ENCODE assay signal across 9 cellular contexts in genomic region chrX:53188763-53189162, GRCh38.
DNase-seq lines count a peak whose midpoint lies in the region; ATAC-seq lines count a peak whose summit lies in the region.
"Had no signal": no experiment of that assay in that cellular context is flagged by ENCODE, and none has a peak within 500 bp of the region (broad histone marks: within the 10 kb centered on the region; RNA-seq: fewer than 3 reads in every experiment).

No MANE protein-coding gene starts in this region.

- in situ Hi-C loops in ACHN (cut with HindIII; ENCODE audit: low pct_ligation_motif_present, low pct_unique_long_range_greater_than_20kb, low sequenced_read_pairs) = no loop called here

- DNase-seq in stimulated activated CD4-positive, alpha-beta T cell treated with anti-CD3 and anti-CD28 coated beads, Interleukin-12 subunit alpha, Interleukin-12 subunit beta, amount 100 ng/mL, for 4 hours = peak; percentile 10
- no peak for DNase-seq in stimulated activated CD4-positive, alpha-beta T cell treated with anti-CD3 and anti-CD28 coated beads, Interleukin-4, amount 100 ng/mL, for 4 hours
- peak; percentile 29 for DNase-seq in activated naive CD8-positive, alpha-beta T cell treated with anti-CD3 and anti-CD28 coated beads, Interleukin-2, amount 50 U/mL, for 24 hours
- peak; percentile 21 to 68 for DNase-seq in stimulated activated naive CD8-positive, alpha-beta T cell treated with anti-CD3 and anti-CD28 coated beads, Interleukin-15, amount 100 ng/mL, for 72 hours
- no peak for DNase-seq in NCI-H748 (lab: John Stamatoyannopoulos, UW; ENCODE audit: unreplicated experiment)
- DNase-seq in HUDEP-2 (lab: John Stamatoyannopoulos, UW; ENCODE audit: unreplicated experiment in 76 of 76) = no peak
- DNase-seq in ACHN = no peak
- DNase-seq: heart left ventricle had no signal

- peaks cover 21% of the 10 kb centered on the region for H3K4me1 Mint-ChIP-seq in activated naive CD8-positive, alpha-beta T cell treated with anti-CD3 and anti-CD28 coated beads, Interleukin-2, amount 50 U/mL, for 24 hours
- peaks cover 28% of the 10 kb centered on the region for H3K4me1 Mint-ChIP-seq in stimulated activated naive CD8-positive, alpha-beta T cell treated with anti-CD3 and anti-CD28 coated beads, Interleukin-15, amount 100 ng/mL, for 72 hours

- no peaks in the 10 kb centered on the region for H3K9me3 Mint-ChIP-seq in activated naive CD8-positive, alpha-beta T cell treated with anti-CD3 and anti-CD28 coated beads, Interleukin-2, amount 50 U/mL, for 24 hours
- H3K9me3 Mint-ChIP-seq in stimulated activated naive CD8-positive, alpha-beta T cell treated with anti-CD3 and anti-CD28 coated beads, Interleukin-15, amount 100 ng/mL, for 72 hours = no peaks in the 10 kb centered on the region

- no peaks in the 10 kb centered on the region for H3K27me3 Mint-ChIP-seq in activated naive CD8-positive, alpha-beta T cell treated with anti-CD3 and anti-CD28 coated beads, Interleukin-2, amount 50 U/mL, for 24 hours
- H3K27me3 Mint-ChIP-seq in stimulated activated naive CD8-positive, alpha-beta T cell treated with anti-CD3 and anti-CD28 coated beads, Interleukin-15, amount 100 ng/mL, for 72 hours = no peaks in the 10 kb centered on the region

- H3K36me3 Mint-ChIP-seq in activated naive CD8-positive, alpha-beta T cell treated with anti-CD3 and anti-CD28 coated beads, Interleukin-2, amount 50 U/mL, for 24 hours (ENCODE audit: low read depth) = no peaks in the 10 kb centered on the region

- peak overlapping the region; percentile 54 for H3K27ac Mint-ChIP-seq in activated naive CD8-positive, alpha-beta T cell treated with anti-CD3 and anti-CD28 coated beads, Interleukin-2, amount 50 U/mL, for 24 hours
- H3K27ac Mint-ChIP-seq in stimulated activated naive CD8-positive, alpha-beta T cell treated with anti-CD3 and anti-CD28 coated beads, Interleukin-15, amount 100 ng/mL, for 72 hours = peak overlapping the region in 1 of 2 donors; percentile 52

- peak; percentile 61 for ATAC-seq in HG03108 (IDR thresholded peaks at IDR 0.05; ENCODE audit: unreplicated experiment)
- ATAC-seq in activated naive CD8-positive, alpha-beta T cell treated with anti-CD3 and anti-CD28 coated beads, Interleukin-2, amount 50 U/mL, for 24 hours = peak; percentile 90
- ATAC-seq in stimulated activated naive CD8-positive, alpha-beta T cell treated with anti-CD3 and anti-CD28 coated beads, Interleukin-15, amount 100 ng/mL, for 72 hours = peak; percentile 94
- ATAC-seq: heart left ventricle had no signal

- no peak overlapping the region for H3K4me3 Mint-ChIP-seq in activated naive CD8-positive, alpha-beta T cell treated with anti-CD3 and anti-CD28 coated beads, Interleukin-2, amount 50 U/mL, for 24 hours
- no peak overlapping the region for H3K4me3 Mint-ChIP-seq in stimulated activated naive CD8-positive, alpha-beta T cell treated with anti-CD3 and anti-CD28 coated beads, Interleukin-15, amount 100 ng/mL, for 72 hours

Comparison
In these comparisons a context has a peak if more than half of its experiments do, and no peak if none do; other contexts are left out.
1. DNase-seq: peak in stimulated activated CD4-positive, alpha-beta T cell treated with anti-CD3 and anti-CD28 coated beads, Interleukin-12 subunit alpha, Interleukin-12 subunit beta, amount 100 ng/mL, for 4 hours (single experiment), activated naive CD8-positive, alpha-beta T cell treated with anti-CD3 and anti-CD28 coated beads, Interleukin-2, amount 50 U/mL, for 24 hours (single experiment) and stimulated activated naive CD8-positive, alpha-beta T cell treated with anti-CD3 and anti-CD28 coated beads, Interleukin-15, amount 100 ng/mL, for 72 hours (2 of 2); none in stimulated activated CD4-positive, alpha-beta T cell treated with anti-CD3 and anti-CD28 coated beads, Interleukin-4, amount 100 ng/mL, for 4 hours (0 of 2), NCI-H748 (single experiment), HUDEP-2 (0 of 76) and ACHN (single experiment).
2. Peak in every context shown above with its lines, with median percentiles within 50 percentile points of each other: ATAC-seq.